8 cellular contexts compared by ENCODE assay signal in the genomic region with DNA sequence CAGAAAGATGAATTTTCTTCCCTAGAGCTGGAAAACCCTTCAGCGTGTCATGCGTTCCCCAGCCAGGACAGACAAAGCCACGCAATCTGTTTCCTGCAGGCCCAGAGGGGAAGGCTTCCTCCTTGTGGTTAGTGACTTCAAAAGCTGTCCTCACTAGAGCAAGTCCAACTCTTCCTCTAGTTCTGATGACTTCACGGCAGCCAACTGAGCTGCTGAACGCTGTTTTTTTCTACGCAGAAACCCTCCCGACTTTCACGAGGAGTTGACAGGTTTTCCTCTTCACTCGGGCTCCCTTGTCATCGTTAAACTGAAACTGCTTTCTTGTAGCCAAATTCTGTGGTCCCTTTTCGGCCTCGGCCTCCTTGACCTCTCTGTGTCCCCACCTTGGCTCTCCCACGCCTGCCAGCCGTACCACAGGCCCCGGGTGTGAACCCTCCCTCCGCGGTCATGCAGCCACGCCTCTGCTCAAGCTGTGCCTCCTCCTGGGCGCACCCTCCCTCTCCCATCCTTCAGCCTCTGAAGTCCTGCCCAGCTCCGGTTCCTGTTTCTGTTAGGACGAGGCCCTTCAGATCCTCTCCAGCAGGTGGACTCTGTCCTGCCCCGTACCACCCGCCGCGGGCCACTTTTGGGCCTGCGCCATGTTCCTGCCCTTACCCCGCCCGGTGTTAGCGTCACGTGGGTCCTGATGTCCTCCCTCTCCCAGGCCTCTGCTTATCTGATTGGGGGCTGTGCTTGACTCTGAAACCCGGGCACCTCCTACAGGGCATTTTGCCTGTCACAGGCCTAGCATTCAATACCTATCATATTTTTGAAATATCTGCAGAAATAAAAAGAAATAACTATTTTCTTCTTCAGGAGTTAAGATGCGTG. TPM values are rescaled to one million over a fixed set of nuclear protein-coding genes. Genes with fewer than 3 reads are reported as not detected.
DNase-seq lines count a peak whose midpoint lies in the region; ATAC-seq and TF ChIP-seq lines count a peak whose summit lies in the region.

No MANE protein-coding gene starts in this region.

- no peaks in the 10 kb centered on the region for H3K9me3 Mint-ChIP-seq in stimulated activated effector memory CD8-positive, alpha-beta T cell treated with anti-CD3 and anti-CD28 coated beads, Interleukin-12 subunit alpha, Interleukin-12 subunit beta, amount 100 ng/mL, for 72 hours

- peak overlapping the region; percentile 95 for H3K27ac Mint-ChIP-seq in stimulated activated effector memory CD8-positive, alpha-beta T cell treated with anti-CD3 and anti-CD28 coated beads, Interleukin-12 subunit alpha, Interleukin-12 subunit beta, amount 100 ng/mL, for 72 hours

- H3K4me3 ChIP-seq in AG10803 (ENCODE audit: low read length), result peak overlapping the region; percentile 47

- peaks cover 24% of the 10 kb centered on the region for H3K4me1 Mint-ChIP-seq in stimulated activated effector memory CD8-positive, alpha-beta T cell treated with anti-CD3 and anti-CD28 coated beads, Interleukin-12 subunit alpha, Interleukin-12 subunit beta, amount 100 ng/mL, for 72 hours

- peak overlapping the region; percentile 88 for H3K4me3 Mint-ChIP-seq in stimulated activated effector memory CD8-positive, alpha-beta T cell treated with anti-CD3 and anti-CD28 coated beads, Interleukin-12 subunit alpha, Interleukin-12 subunit beta, amount 100 ng/mL, for 72 hours

- DNase-seq in AG10803 (ENCODE audit: low read depth) (peak; percentile 83), NOMO-1 treated with dmso at 0.1 percent for 144 hours (lab: John Stamatoyannopoulos, UW; ENCODE audit: unreplicated experiment) (peak; percentile 99), epithelial cell of prostate (ENCODE audit: low read depth, low spot score) (peak; percentile 81), myocyte (ENCODE audit: low read depth) (peak; percentile 93)
- DNase-seq in activated CD8-positive, alpha-beta memory T cell treated with anti-CD3 and anti-CD28 coated beads, Interleukin-2, amount 50 U/mL, for 48 hours, result peak; percentile 88
- DNase-seq in stimulated activated effector memory CD8-positive, alpha-beta T cell treated with anti-CD3 and anti-CD28 coated beads, Interleukin-12 subunit alpha, Interleukin-12 subunit beta, amount 100 ng/mL, for 72 hours (ENCODE audit: low spot score in 2 of 2), result peak; percentile 68 to 91

- peak overlapping the region; percentile 91 for H3K27ac ChIP-seq in epithelial cell of prostate

- H3K36me3 Mint-ChIP-seq in stimulated activated effector memory CD8-positive, alpha-beta T cell treated with anti-CD3 and anti-CD28 coated beads, Interleukin-12 subunit alpha, Interleukin-12 subunit beta, amount 100 ng/mL, for 72 hours, result peaks cover 9% of the 10 kb centered on the region

- ATAC-seq in GM19043 (IDR thresholded peaks at IDR 0.05; ENCODE audit: low read depth, unreplicated experiment) (peak; percentile 87), HG03342 (IDR thresholded peaks at IDR 0.05; ENCODE audit: unreplicated experiment) (peak; percentile 88)
- ATAC-seq in stimulated activated effector memory CD8-positive, alpha-beta T cell treated with anti-CD3 and anti-CD28 coated beads, Interleukin-12 subunit alpha, Interleukin-12 subunit beta, amount 100 ng/mL, for 72 hours, result peak; percentile 95

- peak; percentile 41 for TF ChIP-seq CTCF in AG10803 (conservative IDR thresholded peaks at IDR 0.05; ENCODE audit: low read length)

RNA-seq across cellular contexts. Expression of gene CUX1, which starts 39.3 kb away (rescaled TPM):
- 43.0 and 46.5 TPM in 2 replicates for total RNA-seq in myocyte
- polyA plus RNA-seq in myocyte (2012), result 45.0 TPM

Comparison
In these comparisons a context has a peak if more than half of its experiments do, and no peak if none do; other contexts are left out.
1. Peak in every context shown above with its lines: DNase-seq, ATAC-seq, H3K4me3 ChIP-seq and H3K27ac ChIP-seq.